ENCODE assay signal across 16 cellular contexts in genomic region chr9:132377769-132378168, GRCh38. TPM values are rescaled to one million over a fixed set of nuclear protein-coding genes. Genes with fewer than 3 reads are reported as not detected.
"Had no signal": no experiment of that assay in that cellular context is flagged by ENCODE, and none has a peak within 500 bp of the region (broad histone marks: within the 10 kb centered on the region; RNA-seq: fewer than 3 reads in every experiment).

No MANE protein-coding gene starts in this region.

RNA-seq across cellular contexts. Expression of gene CFAP77, which starts 32.2 kb away (rescaled TPM):
- total RNA-seq: activated B cell treated with CpG ODN at 0.5 μM for 24 hours; activated CD4-positive, alpha-beta memory T cell treated with anti-CD3 and anti-CD28 coated beads for 36 hours; activated CD4-positive, alpha-beta T cell treated with anti-CD3 and anti-CD28 coated beads, Interleukin-2, amount 10 ng/mL, durations not matched to agents 24 days and 14 days; activated CD8-positive, alpha-beta memory T cell treated with anti-CD3 and anti-CD28 coated beads for 36 hours; activated CD8-positive, alpha-beta T cell treated with anti-CD3 and anti-CD28 coated beads for 36 hours; activated naive CD4-positive, alpha-beta T cell treated with anti-CD3 and anti-CD28 coated beads for 36 hours; activated naive CD4-positive, alpha-beta T cell treated with anti-CD3 and anti-CD28 coated beads, Interleukin-2, amount 50 U/mL, for 72 hours; activated naive CD8-positive, alpha-beta T cell treated with anti-CD3 and anti-CD28 coated beads for 36 hours; activated T-cell treated with anti-CD3 and anti-CD28 coated beads, Interleukin-2, amount 50 U/mL, for 4 hours; activated T-cell treated with anti-CD3 and anti-CD28 coated beads, Interleukin-2, amount 50 U/mL, for 72 hours; activated T-helper 1 cell treated with anti-CD3 and anti-CD28 coated beads, Interleukin-12 subunit alpha, Interleukin-12 subunit beta, Interleukin-2, Interleukin-4 antibody, amounts not matched to agents 30 ng/mL and 10 ng/mL and 1 ng/mL, durations not matched to agents 14 hours and 24 hours and 36 hours; activated T-helper 17 cell treated with anti-CD3 and anti-CD28 coated beads, Interleukin-2, amount 50 U/mL, for 72 hours; adrenal gland; aorta; body of pancreas; breast epithelium had no signal
- polyA plus RNA-seq: adrenal gland had no signal
